Comparison of ENCODE assay signal across 21 cellular contexts in genomic region chr6:143739341-143739851, GRCh38.
DNase-seq lines count a peak whose midpoint lies in the region; ATAC-seq lines count a peak whose summit lies in the region.
"Had no signal": no experiment of that assay in that cellular context is flagged by ENCODE, and none has a peak within 500 bp of the region (broad histone marks: within the 10 kb centered on the region; RNA-seq: fewer than 3 reads in every experiment).

No MANE protein-coding gene starts in this region.

- peaks cover 8% of the 10 kb centered on the region for H3K36me3 Mint-ChIP-seq in activated CD4-positive, alpha-beta T cell treated with anti-CD3 and anti-CD28 coated beads for 36 hours (ENCODE audit: low read depth)
- H3K36me3 Mint-ChIP-seq in naive thymus-derived CD4-positive, alpha-beta T cell: peaks cover 0 to 23% (median 15%) of the 10 kb centered on the region in 5 donors
- H3K36me3 Mint-ChIP-seq: CD8-positive, alpha-beta T cell had no signal

- H3K4me1 ChIP-seq in naive thymus-derived CD4-positive, alpha-beta T cell (ENCODE audit: control insufficient read depth in 2 of 2, insufficient read depth in 2 of 2, low read length in 2 of 2): no peaks in the 10 kb centered on the region
- H3K4me1 ChIP-seq: BLaER1 had no signal

- H3K27ac ChIP-seq in naive thymus-derived CD4-positive, alpha-beta T cell (ENCODE audit: low read depth, low read length): no peak overlapping the region
- H3K27ac ChIP-seq: 22Rv1, BLaER1 had no signal

- no peaks in the 10 kb centered on the region for H3K27me3 ChIP-seq in naive thymus-derived CD4-positive, alpha-beta T cell (ENCODE audit: control insufficient read depth in 2 of 2, insufficient read depth in 2 of 2, low read length in 2 of 2)
- H3K27me3 ChIP-seq: BLaER1 had no signal

- CTCF ChIA-PET in activated CD4-positive, alpha-beta T cell treated with anti-CD3 and anti-CD28 coated beads for 36 hours (lab: Charles Lee): interaction anchor here (1.4 kb wide), 1 partner anchor 164 kb away, joined by 3 read pairs; no protein-coding TSS in a partner anchor
- CTCF ChIA-PET in naive thymus-derived CD4-positive, alpha-beta T cell (lab: Charles Lee): no interaction called here

- no peak overlapping the region for H3K4me3 ChIP-seq in naive thymus-derived CD4-positive, alpha-beta T cell (ENCODE audit: low read length)
- H3K4me3 ChIP-seq: BLaER1 had no signal

- POLR2A ChIA-PET in activated CD4-positive, alpha-beta T cell treated with anti-CD3 and anti-CD28 coated beads for 36 hours (lab: Charles Lee): no interaction called here
- POLR2A ChIA-PET in naive thymus-derived CD4-positive, alpha-beta T cell (lab: Charles Lee): no interaction called here

- H3K27me3 Mint-ChIP-seq in activated CD4-positive, alpha-beta T cell treated with anti-CD3 and anti-CD28 coated beads for 36 hours: no peaks in the 10 kb centered on the region
- H3K27me3 Mint-ChIP-seq in naive thymus-derived CD4-positive, alpha-beta T cell: no peaks in the 10 kb centered on the region
- H3K27me3 Mint-ChIP-seq: IgD-negative memory B cell had no signal

- H3K9me3 Mint-ChIP-seq in activated CD4-positive, alpha-beta T cell treated with anti-CD3 and anti-CD28 coated beads for 36 hours (ENCODE audit: low read depth): no peaks in the 10 kb centered on the region
- peaks cover 0 to 4% (median 0%) of the 10 kb centered on the region in 11 donors for H3K9me3 Mint-ChIP-seq in naive thymus-derived CD4-positive, alpha-beta T cell
- H3K9me3 Mint-ChIP-seq: CD8-positive, alpha-beta T cell; IgD-negative memory B cell had no signal

- peaks cover 12% of the 10 kb centered on the region for H3K4me1 Mint-ChIP-seq in activated CD4-positive, alpha-beta T cell treated with anti-CD3 and anti-CD28 coated beads for 36 hours
- H3K4me1 Mint-ChIP-seq in naive thymus-derived CD4-positive, alpha-beta T cell: peaks cover 9 to 22% (median 14%) of the 10 kb centered on the region in 7 donors

- H3K9me3 ChIP-seq in naive thymus-derived CD4-positive, alpha-beta T cell (ENCODE audit: control insufficient read depth in 2 of 3, low read length in 3 of 3): no peaks in the 10 kb centered on the region
- H3K9me3 ChIP-seq: BLaER1 had no signal

- H3K27ac Mint-ChIP-seq in activated CD4-positive, alpha-beta T cell treated with anti-CD3 and anti-CD28 coated beads for 36 hours: no peak overlapping the region
- H3K27ac Mint-ChIP-seq in naive thymus-derived CD4-positive, alpha-beta T cell: peak overlapping the region in 5 of 9 donors; percentile 39 to 87 (median 49)
- H3K27ac Mint-ChIP-seq: CD8-positive, alpha-beta T cell; IgD-negative memory B cell had no signal

- no peaks in the 10 kb centered on the region for H3K36me3 ChIP-seq in naive thymus-derived CD4-positive, alpha-beta T cell (ENCODE audit: control insufficient read depth in 2 of 3, insufficient read depth in 3 of 3, low read length in 3 of 3)
- H3K36me3 ChIP-seq: BLaER1 had no signal

- H3K4me3 Mint-ChIP-seq in activated CD4-positive, alpha-beta T cell treated with anti-CD3 and anti-CD28 coated beads for 36 hours: no peak overlapping the region
- H3K4me3 Mint-ChIP-seq in naive thymus-derived CD4-positive, alpha-beta T cell: peak overlapping the region in 7 of 10 donors; percentile 10 to 53 (median 39)
- H3K4me3 Mint-ChIP-seq: CD8-positive, alpha-beta T cell; IgD-negative memory B cell had no signal

- intact Hi-C loops in activated CD4-positive, alpha-beta T cell treated with anti-CD3 and anti-CD28 coated beads for 36 hours (cut with DNase I, micrococcal nuclease): no loop called here
- intact Hi-C loops in left ventricle myocardium superior (cut with micrococcal nuclease): no loop called here
- intact Hi-C loops in Right ventricle myocardium inferior (cut with DNase I): no loop called here
- intact Hi-C loops in naive thymus-derived CD4-positive, alpha-beta T cell (cut with micrococcal nuclease): no loop called here

- DNase-seq in activated CD4-positive, alpha-beta T cell treated with anti-CD3 and anti-CD28 coated beads for 36 hours: no peak
- no peak for DNase-seq in activated CD4-positive, alpha-beta T cell treated with anti-CD3 and anti-CD28 coated beads, Interleukin-2, amount 50 U/mL, for 1 hour
- no peak for DNase-seq in left ventricle myocardium superior
- no peak for DNase-seq in Right ventricle myocardium inferior (ENCODE audit: missing footprints)
- peak in 3 of 9 donors; percentile 20 to 36 (median 24) for DNase-seq in naive thymus-derived CD4-positive, alpha-beta T cell
- no peak for DNase-seq in activated T-cell treated with anti-CD3 and anti-CD28 coated beads for 4 hours
- DNase-seq: ACHN; Calu3; CD8-positive, alpha-beta T cell; DMS153; GDM1; GOT3; NCI-H1105 treated with DMSO at 0.1 percent for 48 hours; NCI-H2081; NCI-H2171 treated with DMSO at 0.1 percent for 48 hours; NCI-H524 treated with DMSO at 0.1 percent for 48 hours had no signal

- ATAC-seq in activated CD4-positive, alpha-beta T cell treated with anti-CD3 and anti-CD28 coated beads for 36 hours: peak; percentile 53
- ATAC-seq in left ventricle myocardium superior: peak; percentile 34
- no peak for ATAC-seq in Right ventricle myocardium inferior
- peak; percentile 40 for ATAC-seq in naive thymus-derived CD4-positive, alpha-beta T cell
- no peak for ATAC-seq in GM18867 (IDR thresholded peaks at IDR 0.05; ENCODE audit: unreplicated experiment)
- no peak for ATAC-seq in HG02938 (IDR thresholded peaks at IDR 0.05; ENCODE audit: unreplicated experiment)
- ATAC-seq: CD8-positive, alpha-beta T cell had no signal

Comparison
In these comparisons a context has a peak if more than half of its experiments do, and no peak if none do; other contexts are left out.
1. ATAC-seq: peak in activated CD4-positive, alpha-beta T cell treated with anti-CD3 and anti-CD28 coated beads for 36 hours (single experiment), left ventricle myocardium superior (single experiment) and naive thymus-derived CD4-positive, alpha-beta T cell (single experiment); none in Right ventricle myocardium inferior (single experiment), GM18867 (single experiment) and HG02938 (single experiment).